In genomic region chr11:45593992-45594391, GRCh38 we compare ENCODE assay signal across 20 cellular contexts.
DNase-seq lines count a peak whose midpoint lies in the region; ATAC-seq and TF ChIP-seq lines count a peak whose summit lies in the region.
"Had no signal": no experiment of that assay in that cellular context is flagged by ENCODE, and none has a peak within 500 bp of the region (broad histone marks: within the 10 kb centered on the region; RNA-seq: fewer than 3 reads in every experiment).

No MANE protein-coding gene starts in this region.

- H3K27me3 ChIP-seq in RWPE2 (ENCODE audit: insufficient read depth, poor library complexity, severe bottlenecking) = no peaks in the 10 kb centered on the region
- peaks cover under 1% of the 10 kb centered on the region for H3K27me3 ChIP-seq in neural progenitor cell
- H3K27me3 ChIP-seq: upper lobe of left lung had no signal

- no peaks in the 10 kb centered on the region for H3F3A ChIP-seq in neural progenitor cell (ENCODE audit: low read depth)

- 0 out of 3 replicates have a peak, but pooled peaks have one; percentile 10 for ATAC-seq in RWPE2 (ENCODE audit: low read depth)

- H3K27ac ChIP-seq in RWPE2 (ENCODE audit: poor library complexity, severe bottlenecking) (no peak overlapping the region), neural progenitor cell (no peak overlapping the region), coronary artery (no peak overlapping the region)
- H3K27ac ChIP-seq: C4-2B, upper lobe of left lung had no signal

- H3K4me1 Mint-ChIP-seq in neural progenitor cell = peaks cover 11% of the 10 kb centered on the region
- H3K4me1 Mint-ChIP-seq: mesothelial cell of epicardium had no signal

- H3K9me3 ChIP-seq in RWPE2 (ENCODE audit: severe bottlenecking) = no peaks in the 10 kb centered on the region
- no peaks in the 10 kb centered on the region for H3K9me3 ChIP-seq in neural progenitor cell (ENCODE audit: low read depth)
- H3K9me3 ChIP-seq: upper lobe of left lung had no signal

- H3K4me1 ChIP-seq in RWPE2 (ENCODE audit: insufficient read depth, poor library complexity, severe bottlenecking) = no peaks in the 10 kb centered on the region
- no peaks in the 10 kb centered on the region for H3K4me1 ChIP-seq in neural progenitor cell
- H3K4me1 ChIP-seq: upper lobe of left lung had no signal

- DNase-seq in DMS53 (lab: John Stamatoyannopoulos, UW) = peak; percentile 6
- DNase-seq in DMS53 treated with DMSO at 0.1 percent for 48 hours (lab: John Stamatoyannopoulos, UW; ENCODE audit: unreplicated experiment) = no peak
- peak; percentile 33 for DNase-seq in Jurkat, Clone E6-1 (ENCODE audit: low read depth, low spot score)
- no peak for DNase-seq in RWPE2 (ENCODE audit: low spot score)
- peak; percentile 48 for DNase-seq in iPS-NIHi11 (ENCODE audit: low spot score)
- DNase-seq in neural progenitor cell (ENCODE audit: low spot score) = no peak
- DNase-seq in coronary artery (ENCODE audit: low spot score) = no peak
- DNase-seq in activated gamma-delta T cell (lab: John Stamatoyannopoulos, UW) = no peak
- DNase-seq: 8988T; activated naive CD4-positive, alpha-beta T cell; DMS79 treated with DMSO at 0.1 percent for 48 hours; hypothalamus; NCI-H1105 treated with DMSO at 0.1 percent for 48 hours; retina; stimulated activated CD4-positive, alpha-beta T cell treated with anti-CD3 and anti-CD28 coated beads, Interleukin-15, amount 100 ng/mL, for 24 hours; T1000; upper lobe of left lung had no signal

- no peaks in the 10 kb centered on the region for H3K9me3 Mint-ChIP-seq in neural progenitor cell
- H3K9me3 Mint-ChIP-seq: mesothelial cell of epicardium; stimulated activated naive CD8-positive, alpha-beta T cell treated with anti-CD3 and anti-CD28 coated beads, Interleukin-15, Interleukin-2, amounts not matched to agents 100 ng/mL and 50 ng/mL, for 24 hours had no signal

- H3K79me2 ChIP-seq in neural progenitor cell (ENCODE audit: low read depth) = no peaks in the 10 kb centered on the region

- peaks cover 6% of the 10 kb centered on the region for H3K27me3 Mint-ChIP-seq in neural progenitor cell (ENCODE audit: insufficient read depth, low read depth)

- no peak overlapping the region for H2AFZ ChIP-seq in neural progenitor cell (replicated peaks)

- no peak overlapping the region for H3K4me2 ChIP-seq in neural progenitor cell

- H3K36me3 Mint-ChIP-seq in neural progenitor cell = no peaks in the 10 kb centered on the region
- H3K36me3 Mint-ChIP-seq: mesothelial cell of epicardium had no signal

- no peak overlapping the region for H3K4me3 Mint-ChIP-seq in neural progenitor cell
- H3K4me3 Mint-ChIP-seq: mesothelial cell of epicardium; stimulated activated naive CD8-positive, alpha-beta T cell treated with anti-CD3 and anti-CD28 coated beads, Interleukin-15, Interleukin-2, amounts not matched to agents 100 ng/mL and 50 ng/mL, for 24 hours had no signal

- no peak overlapping the region for H3K27ac Mint-ChIP-seq in neural progenitor cell
- H3K27ac Mint-ChIP-seq: mesothelial cell of epicardium; stimulated activated naive CD8-positive, alpha-beta T cell treated with anti-CD3 and anti-CD28 coated beads, Interleukin-15, Interleukin-2, amounts not matched to agents 100 ng/mL and 50 ng/mL, for 24 hours had no signal

- H3K4me3 ChIP-seq in Jurkat, Clone E6-1 (ENCODE audit: low read length) = no peak overlapping the region
- no peak overlapping the region for H3K4me3 ChIP-seq in RWPE2 (ENCODE audit: severe bottlenecking)
- H3K4me3 ChIP-seq in neural progenitor cell = no peak overlapping the region
- no peak overlapping the region for H3K4me3 ChIP-seq in coronary artery
- H3K4me3 ChIP-seq: upper lobe of left lung had no signal

- TF ChIP-seq CTCF in RWPE2 (IDR thresholded peaks at IDR 0.05; ENCODE audit: poor library complexity, severe bottlenecking) (no peak), neural progenitor cell (IDR thresholded peaks at IDR 0.05) (no peak), coronary artery (IDR thresholded peaks at IDR 0.05) (no peak)

- H3K9ac ChIP-seq in neural progenitor cell = no peak overlapping the region

- H4K20me1 ChIP-seq in neural progenitor cell (ENCODE audit: low read depth) = no peaks in the 10 kb centered on the region

- H3K36me3 ChIP-seq in RWPE2 (ENCODE audit: low read depth) (no peaks in the 10 kb centered on the region), neural progenitor cell (no peaks in the 10 kb centered on the region)
- H3K36me3 ChIP-seq: upper lobe of left lung had no signal

Comparison
In these comparisons a context has a peak if more than half of its experiments do, and no peak if none do; other contexts are left out.
1. DNase-seq: peak in DMS53 (single experiment), Jurkat, Clone E6-1 (single experiment) and iPS-NIHi11 (single experiment); none in DMS53 treated with DMSO at 0.1 percent for 48 hours (single experiment), RWPE2 (single experiment), neural progenitor cell (single experiment), coronary artery (single experiment) and activated gamma-delta T cell (single experiment).